8 cellular contexts compared by ENCODE assay signal in the genomic region with DNA sequence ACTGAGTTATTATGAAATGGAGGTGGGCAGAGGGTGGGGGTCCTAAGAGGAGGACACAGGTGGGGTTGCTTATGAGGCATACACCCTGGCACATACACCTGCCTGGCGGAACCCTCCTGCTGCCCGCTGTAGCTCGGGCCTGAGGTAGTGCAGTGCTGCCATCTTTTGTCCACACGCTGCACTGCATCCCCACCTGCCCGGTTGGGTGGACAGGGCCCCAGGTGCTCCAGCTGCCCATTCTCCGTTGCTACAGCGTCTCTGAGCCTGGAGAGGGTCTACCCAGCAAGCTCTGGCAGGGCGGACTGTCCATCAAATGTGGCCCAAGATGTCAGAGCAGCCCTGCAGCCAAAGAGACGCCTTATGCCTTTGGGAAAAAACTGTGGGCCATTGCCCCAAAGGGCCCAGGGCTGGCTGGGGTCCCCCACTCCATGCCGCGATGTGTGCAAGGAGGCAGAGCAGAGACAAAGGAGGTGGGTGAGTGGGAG.
DNase-seq lines count a peak whose midpoint lies in the region; ATAC-seq and TF ChIP-seq lines count a peak whose summit lies in the region.

No MANE protein-coding gene starts in this region.

- peak; percentile 30 for DNase-seq in GM10266 (ENCODE audit: extremely low spot score)
- DNase-seq in NCI-H146 (lab: John Stamatoyannopoulos, UW), result peak; percentile 80
- DNase-seq in activated CD4-positive, alpha-beta T cell treated with anti-CD3 and anti-CD28 coated beads, Interleukin-2, amount 50 U/mL, for 1 hour, result peak; percentile 9
- DNase-seq in left ventricle myocardium inferior, result peak; percentile 30
- DNase-seq in stimulated activated CD8-positive, alpha-beta memory T cell treated with anti-CD3 and anti-CD28 coated beads, Interleukin-4, amount 100 ng/mL, for 48 hours, result peak; percentile 60
- DNase-seq in DMS114 treated with DMSO at 0.1 percent for 48 hours (lab: John Stamatoyannopoulos, UW; ENCODE audit: unreplicated experiment), result no peak

- TF ChIP-seq CTCF in 22Rv1 (IDR thresholded peaks at IDR 0.05), result peak; percentile 88
- peak; percentile 63 for TF ChIP-seq CTCF in GM10266 (IDR thresholded peaks at IDR 0.05; ENCODE audit: control insufficient read depth, insufficient read depth, low read depth, missing control alignments)
- peak; percentile 78 for TF ChIP-seq CTCF in left ventricle myocardium inferior (IDR thresholded peaks at IDR 0.05; ENCODE audit: borderline replicate concordance)

- peaks cover 80% of the 10 kb centered on the region for H3K27me3 ChIP-seq in left ventricle myocardium inferior (ENCODE audit: low read depth)

- no peak overlapping the region for H3K4me3 ChIP-seq in left ventricle myocardium inferior

- intact Hi-C loops in left ventricle myocardium inferior (cut with micrococcal nuclease), result no loop called here

- H3K36me3 ChIP-seq in left ventricle myocardium inferior, result no peaks in the 10 kb centered on the region

- H3K9me3 ChIP-seq in left ventricle myocardium inferior (replicated peaks), result peaks cover 10% of the 10 kb centered on the region

- H3K27ac ChIP-seq in 22Rv1 (no peak overlapping the region), left ventricle myocardium inferior (replicated peaks) (no peak overlapping the region)

- H3K4me1 ChIP-seq in left ventricle myocardium inferior, result no peaks in the 10 kb centered on the region

- no peak for ATAC-seq in HG03460 (IDR thresholded peaks at IDR 0.05; ENCODE audit: unreplicated experiment)
